8 cellular contexts compared by ENCODE assay signal in genomic region chr10:119655566-119656001, GRCh38. TPM values are rescaled to one million over a fixed set of nuclear protein-coding genes. Genes with fewer than 3 reads are reported as not detected.
DNase-seq lines count a peak whose midpoint lies in the region; ATAC-seq and TF ChIP-seq lines count a peak whose summit lies in the region.

No MANE protein-coding gene starts in this region.

- no peak for ATAC-seq in GM18909 (IDR thresholded peaks at IDR 0.05; ENCODE audit: poor library complexity, unreplicated experiment)

- H3K36me3 Mint-ChIP-seq in HFFc6 (ENCODE audit: low read depth) (peaks cover 24% of the 10 kb centered on the region), osteocyte (ENCODE audit: unreplicated experiment) (peaks cover 4% of the 10 kb centered on the region)

- H3K9me3 ChIP-seq in effector memory CD4-positive, alpha-beta T cell (ENCODE audit: control insufficient read depth, low read length): no peaks in the 10 kb centered on the region
- no peaks in the 10 kb centered on the region for H3K9me3 ChIP-seq in SJCRH30 (replicated peaks)

- H3K27ac ChIP-seq in effector memory CD4-positive, alpha-beta T cell (ENCODE audit: insufficient read depth, low read length, poor library complexity, severe bottlenecking): peak overlapping the region; percentile 57
- H3K27ac ChIP-seq in SJCRH30: no peak overlapping the region

- H3K4me3 Mint-ChIP-seq in HFFc6 (peak overlapping the region; percentile 89), osteocyte (ENCODE audit: unreplicated experiment) (peak overlapping the region; percentile 18)

- no peak for TF ChIP-seq CTCF in HFFc6 (IDR thresholded peaks at IDR 0.05)
- no peak for TF ChIP-seq CTCF in osteocyte (IDR thresholded peaks at IDR 0.05)

- H3K4me3 ChIP-seq in effector memory CD4-positive, alpha-beta T cell (ENCODE audit: insufficient read depth, low read depth, low read length, poor library complexity, severe bottlenecking): peak overlapping the region; percentile 36
- H3K4me3 ChIP-seq in SJCRH30: no peak overlapping the region

- H3K27me3 ChIP-seq in effector memory CD4-positive, alpha-beta T cell (replicated peaks; ENCODE audit: control insufficient read depth, insufficient read depth, low read length, poor library complexity, severe bottlenecking): no peaks in the 10 kb centered on the region
- no peaks in the 10 kb centered on the region for H3K27me3 ChIP-seq in SJCRH30

- H3K9me3 Mint-ChIP-seq in HFFc6 (no peaks in the 10 kb centered on the region), osteocyte (ENCODE audit: unreplicated experiment) (no peaks in the 10 kb centered on the region)

- H3K4me1 Mint-ChIP-seq in HFFc6 (ENCODE audit: low read depth) (peaks cover 77% of the 10 kb centered on the region), osteocyte (ENCODE audit: unreplicated experiment) (peaks cover 74% of the 10 kb centered on the region)

- H3K27ac Mint-ChIP-seq in HFFc6: peak overlapping the region; percentile 97
- peak overlapping the region; percentile 69 for H3K27ac Mint-ChIP-seq in osteocyte (ENCODE audit: unreplicated experiment)

- H3K36me3 ChIP-seq in effector memory CD4-positive, alpha-beta T cell (ENCODE audit: control insufficient read depth, insufficient read depth, low read length): no peaks in the 10 kb centered on the region
- peaks cover 7% of the 10 kb centered on the region; the same call in 1 of the 2 replicates for H3K36me3 ChIP-seq in SJCRH30

- DNase-seq in HFFc6: peak; percentile 87
- peak; percentile 64 to 71 for DNase-seq in activated CD4-positive, alpha-beta T cell treated with anti-CD3 and anti-CD28 coated beads, Interleukin-2, amount 50 U/mL, for 48 hours
- peak; percentile 10 to 53 (median 22) for DNase-seq in effector memory CD4-positive, alpha-beta T cell
- DNase-seq in osteocyte (ENCODE audit: extremely low spot score, unreplicated experiment): no peak
- no peak for DNase-seq in SHP77 (lab: John Stamatoyannopoulos, UW)
- DNase-seq in SJCRH30: no peak
- no peak for DNase-seq in NCI-H146 treated with DMSO at 0.1 percent for 48 hours (lab: John Stamatoyannopoulos, UW; ENCODE audit: unreplicated experiment)

- H3K27me3 Mint-ChIP-seq in HFFc6 (ENCODE audit: insufficient read depth) (peaks cover 3% of the 10 kb centered on the region), osteocyte (ENCODE audit: unreplicated experiment) (no peaks in the 10 kb centered on the region)

- H3K4me1 ChIP-seq in effector memory CD4-positive, alpha-beta T cell (ENCODE audit: control insufficient read depth, insufficient read depth, low read length, poor library complexity, severe bottlenecking): peaks cover 40% of the 10 kb centered on the region
- H3K4me1 ChIP-seq in SJCRH30: peaks cover 8% of the 10 kb centered on the region

RNA-seq across cellular contexts. Expression of gene BAG3, which starts 4.4 kb away (rescaled TPM):
- total RNA-seq in HFFc6 (2021; fragmentation: NEBNext Ultra II Directional; extraction: Animal tissue kit (Norgen Biotek cat#: 25700)): 100 to 1,000 TPM in 4 of 6 experiments, 10 to 100 TPM in 2; 97.2 to 108 (median 101) TPM
- 40.1 and 41.0 TPM in 2 replicates for total RNA-seq in osteocyte
- 12.5 and 13.4 TPM in 2 replicates for total RNA-seq in SJCRH30 (2014; rRNA removed; shearing (Covaris generic))

RNA-seq across cellular contexts. Expression of gene TIAL1, which starts 58.8 kb away (rescaled TPM):
- total RNA-seq in HFFc6 (2021; fragmentation: NEBNext Ultra II Directional; extraction: Animal tissue kit (Norgen Biotek cat#: 25700)): 100 to 1,000 TPM; 129 to 149 (median 134) TPM
- total RNA-seq in osteocyte: 125 and 133 TPM in 2 replicates
- 78.8 and 97.6 TPM in 2 replicates for total RNA-seq in SJCRH30 (2014; rRNA removed; shearing (Covaris generic))

Comparison
In these comparisons a context has a peak if more than half of its experiments do, and no peak if none do; other contexts are left out.
1. DNase-seq: peak in HFFc6 (single experiment), activated CD4-positive, alpha-beta T cell treated with anti-CD3 and anti-CD28 coated beads, Interleukin-2, amount 50 U/mL, for 48 hours (2 of 2) and effector memory CD4-positive, alpha-beta T cell (3 of 3); none in osteocyte (single experiment), SHP77 (0 of 2), SJCRH30 (0 of 2) and NCI-H146 treated with DMSO at 0.1 percent for 48 hours (single experiment).